8 cellular contexts compared by ENCODE assay signal in genomic region chr6:138007014-138007472, GRCh38.
DNase-seq lines count a peak whose midpoint lies in the region; ATAC-seq, FAIRE-seq and TF ChIP-seq lines count a peak whose summit lies in the region.

No MANE protein-coding gene starts in this region.

- H3K27ac ChIP-seq in HCT116 (ENCODE audit: low read depth, low read length) (no peak overlapping the region), RWPE2 (ENCODE audit: poor library complexity, severe bottlenecking) (no peak overlapping the region), endothelial cell of umbilical vein (ENCODE audit: insufficient read depth, low read depth, low read length) (no peak overlapping the region), parathyroid adenoma (no peak overlapping the region)

- H4K20me1 ChIP-seq in HCT116 (ENCODE audit: insufficient read depth) = no peaks in the 10 kb centered on the region
- no peaks in the 10 kb centered on the region for H4K20me1 ChIP-seq in endothelial cell of umbilical vein (replicated peaks; ENCODE audit: control insufficient read depth, extremely low read depth, insufficient read depth, low read length)

- H3K79me2 ChIP-seq in HCT116 (ENCODE audit: insufficient read depth, low read length) (no peaks in the 10 kb centered on the region), endothelial cell of umbilical vein (ENCODE audit: control insufficient read depth, insufficient read depth, low read length) (no peaks in the 10 kb centered on the region), parathyroid adenoma (no peaks in the 10 kb centered on the region)

- CTCF ChIA-PET in HCT116 (lab: Charles Lee) = interaction anchor here (0.6 to 8.7 kb wide), 19 partner anchors 9 to 1357 kb away, joined by 3 to 102 read pairs (median 4); partner anchors contain the start of gene PERP
- CTCF ChIA-PET in endothelial cell of umbilical vein (lab: Charles Lee) = interaction anchor here (0.6 to 5.4 kb wide), 37 partner anchors 10 to 913 kb away, joined by 3 to 72 read pairs (median 4); partner anchors contain the start of gene TNFAIP3

- H2AFZ ChIP-seq in HCT116 (ENCODE audit: low read depth, low read length, poor library complexity, severe bottlenecking) = peak overlapping the region; percentile 84
- H2AFZ ChIP-seq in endothelial cell of umbilical vein (ENCODE audit: low read depth, low read length) = no peak overlapping the region
- H2AFZ ChIP-seq in parathyroid adenoma = peak overlapping the region; percentile 53

- POLR2A ChIA-PET in HCT116 (lab: Charles Lee) (interaction anchor here (0.7 to 1.9 kb wide), 3 partner anchors 99 to 376 kb away, joined by 3 to 13 read pairs (median 4); no protein-coding TSS in a partner anchor), endothelial cell of umbilical vein (lab: Charles Lee) (no interaction called here)

- ATAC-seq in HCT116 (peak; percentile 88), RWPE2 (ENCODE audit: low read depth) (peak; percentile 45; the same call in 1 of the 3 replicates)

- peak; percentile 31 for DNase-seq in COLO668 (lab: John Stamatoyannopoulos, UW; ENCODE audit: unreplicated experiment)
- peak; percentile 45 for DNase-seq in HCT116 (ENCODE audit: low read depth, low spot score)
- no peak for DNase-seq in RWPE2 (ENCODE audit: low spot score)
- DNase-seq in endothelial cell of umbilical vein (ENCODE audit: low read depth, low spot score) = peak; percentile 27
- DNase-seq in activated gamma-delta T cell treated with Interleukin-2 at 50 U/mL for 16 hours = no peak
- DNase-seq in mesenteric fat pad (ENCODE audit: low spot score) = no peak
- DNase-seq in NCI-H2029 treated with DMSO at 0.1 percent for 48 hours (lab: John Stamatoyannopoulos, UW) = no peak

- BruUV-seq in HCT116 (replicated peaks; lab: Mats Ljungman, UMichigan) = no TSS peak
- no TSS peak for BruUV-seq in endothelial cell of umbilical vein (replicated peaks; lab: Mats Ljungman, UMichigan)

- no peaks in the 10 kb centered on the region for H3K27me3 ChIP-seq in HCT116 (ENCODE audit: insufficient read depth, low read length)
- no peaks in the 10 kb centered on the region for H3K27me3 ChIP-seq in RWPE2 (ENCODE audit: insufficient read depth, poor library complexity, severe bottlenecking)
- H3K27me3 ChIP-seq in endothelial cell of umbilical vein (ENCODE audit: control insufficient read depth in 2 of 2, insufficient read depth in 2 of 2, low read length in 2 of 2) = no peaks in the 10 kb centered on the region
- H3K27me3 ChIP-seq in parathyroid adenoma (ENCODE audit: control insufficient read depth, insufficient read depth, low read length) = no peaks in the 10 kb centered on the region

- H3K9me1 ChIP-seq in endothelial cell of umbilical vein (replicated peaks; ENCODE audit: control insufficient read depth, extremely low read depth, insufficient read depth, low read length) = no peaks in the 10 kb centered on the region

- H3K9ac ChIP-seq in HCT116 (ENCODE audit: low read length) (no peak overlapping the region), endothelial cell of umbilical vein (replicated peaks; ENCODE audit: extremely low read depth, insufficient read depth, low read length) (no peak overlapping the region), parathyroid adenoma (no peak overlapping the region)

- peak; percentile 65 for FAIRE-seq in endothelial cell of umbilical vein (lab: Jason Lieb, UNC)

- no peaks in the 10 kb centered on the region for H3K9me3 ChIP-seq in HCT116 (ENCODE audit: control insufficient read depth in 1 of 2, insufficient read depth in 1 of 2, low read depth in 1 of 2, low read length in 2 of 2)
- H3K9me3 ChIP-seq in RWPE2 (ENCODE audit: severe bottlenecking) = no peaks in the 10 kb centered on the region
- H3K9me3 ChIP-seq in endothelial cell of umbilical vein (replicated peaks; ENCODE audit: control insufficient read depth, insufficient read depth, low read length) = no peaks in the 10 kb centered on the region
- no peaks in the 10 kb centered on the region for H3K9me3 ChIP-seq in parathyroid adenoma (ENCODE audit: control insufficient read depth, low read length)

- H3K36me3 ChIP-seq in HCT116 (ENCODE audit: control insufficient read depth in 1 of 2, insufficient read depth in 2 of 2, low read length in 2 of 2) = no peaks in the 10 kb centered on the region
- H3K36me3 ChIP-seq in RWPE2 (ENCODE audit: low read depth) = no peaks in the 10 kb centered on the region
- H3K36me3 ChIP-seq in endothelial cell of umbilical vein (ENCODE audit: control insufficient read depth in 2 of 2, extremely low read depth in 1 of 2, insufficient read depth in 2 of 2, low read length in 2 of 2) = no peaks in the 10 kb centered on the region
- H3K36me3 ChIP-seq in parathyroid adenoma (ENCODE audit: control insufficient read depth, insufficient read depth, low read length) = no peaks in the 10 kb centered on the region

- TF ChIP-seq POLR2A in HCT116 (IDR thresholded peaks at IDR 0.05; ENCODE audit: borderline replicate concordance, extremely low read depth, insufficient read depth, insufficient read length) = no peak
- no peak for TF ChIP-seq POLR2A in endothelial cell of umbilical vein (IDR thresholded peaks at IDR 0.05; ENCODE audit: low read depth, low read length)

- dilution Hi-C loops in endothelial cell of umbilical vein (cut with MboI; ENCODE audit: extremely low pct_ligation_motif_present, low sequenced_read_pairs) = no loop called here

- RAD21 ChIA-PET in HCT116 (lab: Charles Lee; ENCODE audit: low non-redundant PET in 1 of 2, low total read pairs in 2 of 2, uncharacterized antibody in 2 of 2, unreplicated experiment in 2 of 2) = interaction anchor here (0.8 to 2.0 kb wide), 4 partner anchors 98 to 109 kb away, joined by 3 to 6 read pairs (median 4); no protein-coding TSS in a partner anchor

- no peak overlapping the region for H3K4me3 ChIP-seq in HCT116 (replicated peaks in 1 of 2; ENCODE audit: low read depth in 1 of 2, low read length in 2 of 2)
- no peak overlapping the region for H3K4me3 ChIP-seq in RWPE2 (ENCODE audit: severe bottlenecking)
- no peak overlapping the region for H3K4me3 ChIP-seq in endothelial cell of umbilical vein (replicated peaks in 1 of 3; ENCODE audit: insufficient read depth in 1 of 3, low read depth in 1 of 3, low read length in 3 of 3)
- no peak overlapping the region for H3K4me3 ChIP-seq in parathyroid adenoma (ENCODE audit: low read depth, low read length)

- no peaks in the 10 kb centered on the region for H3K9me2 ChIP-seq in HCT116 (ENCODE audit: insufficient read depth)

- peak; percentile 64 to 84 (median 83) for TF ChIP-seq CTCF in HCT116 (IDR thresholded peaks at IDR 0.05 in 2 of 3, conservative IDR thresholded peaks at IDR 0.05 in 1 of 3; ENCODE audit: borderline replicate concordance in 1 of 3, insufficient read depth in 1 of 3, low read depth in 2 of 3, low read length in 2 of 3)
- TF ChIP-seq CTCF in RWPE2 (IDR thresholded peaks at IDR 0.05; ENCODE audit: poor library complexity, severe bottlenecking) = peak; percentile 80
- TF ChIP-seq CTCF in endothelial cell of umbilical vein (IDR thresholded peaks at IDR 0.05; ENCODE audit: extremely low read depth in 1 of 2, insufficient read depth in 1 of 2, low read depth in 1 of 2, low read length in 2 of 2) = peak; percentile 50 to 63
- TF ChIP-seq CTCF in parathyroid adenoma (IDR thresholded peaks at IDR 0.05) = peak; percentile 47

- H3K4me1 ChIP-seq in HCT116 (ENCODE audit: control insufficient read depth in 1 of 2, insufficient read depth in 2 of 2, low read length in 2 of 2) (peaks cover 0 to 17% of the 10 kb centered on the region in 2 experiments; a peak in 3 of 4 replicates), RWPE2 (ENCODE audit: insufficient read depth, poor library complexity, severe bottlenecking) (peaks cover 4% of the 10 kb centered on the region), endothelial cell of umbilical vein (ENCODE audit: control insufficient read depth, extremely low read depth, insufficient read depth, low read length) (no peaks in the 10 kb centered on the region), parathyroid adenoma (peaks cover 4% of the 10 kb centered on the region)

- peak; percentile 57 for TF ChIP-seq RAD21 in HCT116 (IDR thresholded peaks at IDR 0.05; ENCODE audit: low read depth)

- intact Hi-C loops in HCT116 (cut with micrococcal nuclease) = loop anchor here (1.0 to 10.0 kb wide), 3 partner anchors 80 to 1358 kb away; no protein-coding TSS in a partner anchor
- intact Hi-C loops in endothelial cell of umbilical vein (cut with micrococcal nuclease) = loop anchor here (1.0 kb wide), 1 partner anchor 302 kb away; no protein-coding TSS in a partner anchor

- H3K4me2 ChIP-seq in HCT116 (ENCODE audit: low read length) (peak overlapping the region; percentile 26; the same call in 1 of the 2 replicates), endothelial cell of umbilical vein (ENCODE audit: insufficient read depth, low read length) (no peak overlapping the region), parathyroid adenoma (ENCODE audit: low read length) (no peak overlapping the region)

TF ChIP-seq in HCT116, 20 proteins besides CTCF, POLR2A, EP300 and RAD21 (continues in another document):
- TF ChIP-seq SRF (IDR thresholded peaks at IDR 0.05; ENCODE audit: low read depth) = no peak
- no peak for TF ChIP-seq CBX3 (IDR thresholded peaks at IDR 0.05; ENCODE audit: low read depth)
- no peak for TF ChIP-seq EZH2phosphoT487 (IDR thresholded peaks at IDR 0.05; ENCODE audit: borderline replicate concordance)
- no peak for TF ChIP-seq FOSL1 (IDR thresholded peaks at IDR 0.05; ENCODE audit: low read depth)

TF ChIP-seq in endothelial cell of umbilical vein, 7 proteins besides CTCF, POLR2A, EP300 and RAD21:
- TF ChIP-seq JUN (IDR thresholded peaks at IDR 0.05; ENCODE audit: borderline replicate concordance, insufficient read depth, insufficient read length, low read depth) = no peak
TF ChIP-seq in endothelial cell of umbilical vein: peak in this region for 0.

Comparison
In these comparisons a context has a peak if more than half of its experiments do, and no peak if none do; other contexts are left out.
1. DNase-seq: peak in COLO668 (single experiment), HCT116 (single experiment) and endothelial cell of umbilical vein (single experiment); none in RWPE2 (single experiment), activated gamma-delta T cell treated with Interleukin-2 at 50 U/mL for 16 hours (single experiment), mesenteric fat pad (single experiment) and NCI-H2029 treated with DMSO at 0.1 percent for 48 hours (single experiment).
2. Peak in every context shown above with its lines, with median percentiles within 50 percentile points of each other: CTCF ChIP-seq.